1 cellular context compared by ENCODE assay signal in genomic region chr7:1555813-1556540, GRCh38.
TF ChIP-seq lines count a peak whose summit lies in the region.

Gene TMEM184A, minus strand, starts transcription at chr7:1556205. Its CDS starts 721 bp downstream, at chr7:1555484.

TF ChIP-seq in IMR-90, 13 proteins besides CTCF, POLR2A, EP300 and RAD21 (continued from another document):
- TF ChIP-seq, protein P1, sequence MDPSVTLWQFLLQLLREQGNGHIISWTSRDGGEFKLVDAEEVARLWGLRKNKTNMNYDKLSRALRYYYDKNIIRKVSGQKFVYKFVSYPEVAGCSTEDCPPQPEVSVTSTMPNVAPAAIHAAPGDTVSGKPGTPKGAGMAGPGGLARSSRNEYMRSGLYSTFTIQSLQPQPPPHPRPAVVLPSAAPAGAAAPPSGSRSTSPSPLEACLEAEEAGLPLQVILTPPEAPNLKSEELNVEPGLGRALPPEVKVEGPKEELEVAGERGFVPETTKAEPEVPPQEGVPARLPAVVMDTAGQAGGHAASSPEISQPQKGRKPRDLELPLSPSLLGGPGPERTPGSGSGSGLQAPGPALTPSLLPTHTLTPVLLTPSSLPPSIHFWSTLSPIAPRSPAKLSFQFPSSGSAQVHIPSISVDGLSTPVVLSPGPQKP (IDR thresholded peaks at IDR 0.05; ENCODE audit: borderline replicate concordance, low read depth, low read length), result no peak
- TF ChIP-seq BHLHE40 (IDR thresholded peaks at IDR 0.05; ENCODE audit: low read depth, low read length) (no peak), SMC3 (IDR thresholded peaks at IDR 0.05; ENCODE audit: low read depth, low read length) (no peak), MXI1 (IDR thresholded peaks at IDR 0.05; ENCODE audit: borderline replicate concordance, low read depth, low read length) (no peak), MAZ (IDR thresholded peaks at IDR 0.05; ENCODE audit: borderline replicate concordance, low read depth, low read length) (no peak), MAFK (IDR thresholded peaks at IDR 0.05; ENCODE audit: low read depth, low read length) (no peak), RFX5 (IDR thresholded peaks at IDR 0.05; ENCODE audit: low read depth, low read length) (no peak)
